10 cellular contexts compared by ENCODE assay signal in genomic region chr2:42917374-42918017, GRCh38.
DNase-seq lines count a peak whose midpoint lies in the region; ATAC-seq, FAIRE-seq and TF ChIP-seq lines count a peak whose summit lies in the region.
"Had no signal": no experiment of that assay in that cellular context is flagged by ENCODE, and none has a peak within 500 bp of the region (broad histone marks: within the 10 kb centered on the region; RNA-seq: fewer than 3 reads in every experiment).

No MANE protein-coding gene starts in this region.

- CTCF ChIA-PET in AG04450 (lab: Charles Lee), result no interaction called here
- CTCF ChIA-PET in endothelial cell of umbilical vein (lab: Charles Lee), result interaction anchor here (0.7 to 1.5 kb wide), 7 partner anchors 11 to 79 kb away, joined by 3 to 7 read pairs (median 4); no protein-coding TSS in a partner anchor
- CTCF ChIA-PET in WTC11 (lab: Charles Lee), result interaction anchor here (1.7 kb wide), 1 partner anchor 12 kb away, joined by 4 read pairs; no protein-coding TSS in a partner anchor

- TF ChIP-seq CTCF in AG04450 (IDR thresholded peaks at IDR 0.05; ENCODE audit: low read depth, low read length) (no peak), endothelial cell of umbilical vein (IDR thresholded peaks at IDR 0.05; ENCODE audit: extremely low read depth in 1 of 2, insufficient read depth in 1 of 2, low read depth in 1 of 2, low read length in 2 of 2) (no peak), WTC11 (IDR thresholded peaks at IDR 0.05) (no peak), D721Med (IDR thresholded peaks at IDR 0.05; ENCODE audit: insufficient read depth, missing control alignments) (no peak)

- H3K27ac Mint-ChIP-seq in WTC11, result no peak overlapping the region

- H3K4me1 Mint-ChIP-seq in WTC11, result peaks cover 3% of the 10 kb centered on the region

- no peaks in the 10 kb centered on the region for H3K9me1 ChIP-seq in endothelial cell of umbilical vein (replicated peaks; ENCODE audit: control insufficient read depth, extremely low read depth, insufficient read depth, low read length)

- no peaks in the 10 kb centered on the region for H3K79me1 ChIP-seq in mesenchymal stem cell (replicated peaks; ENCODE audit: low read length, poor library complexity, severe bottlenecking)

- H3K79me2 ChIP-seq in endothelial cell of umbilical vein (ENCODE audit: control insufficient read depth, insufficient read depth, low read length), result no peaks in the 10 kb centered on the region

- no peak overlapping the region for H3K9ac ChIP-seq in endothelial cell of umbilical vein (replicated peaks; ENCODE audit: extremely low read depth, insufficient read depth, low read length)
- peak overlapping the region; percentile 49 for H3K9ac ChIP-seq in mesenchymal stem cell (ENCODE audit: low read length)

- DNase-seq in AG04450 (ENCODE audit: low read depth, low spot score), result no peak
- peak; percentile 93 for DNase-seq in endothelial cell of umbilical vein (ENCODE audit: low read depth, low spot score)
- DNase-seq in mesenchymal stem cell, result peak; percentile 66
- DNase-seq in WTC11 (ENCODE audit: low spot score), result no peak
- DNase-seq in DMS153 (lab: John Stamatoyannopoulos, UW), result no peak
- DNase-seq in D721Med (ENCODE audit: insufficient read length, low spot score), result no peak
- DNase-seq: NCI-H345 had no signal

- intact Hi-C loops in endothelial cell of umbilical vein (cut with micrococcal nuclease), result no loop called here

- peaks cover 53% of the 10 kb centered on the region for H3K4me1 ChIP-seq in endothelial cell of umbilical vein (ENCODE audit: control insufficient read depth, extremely low read depth, insufficient read depth, low read length)
- H3K4me1 ChIP-seq in mesenchymal stem cell (ENCODE audit: control insufficient read depth, insufficient read depth, low read depth, low read length), result peaks cover 4% of the 10 kb centered on the region

- H2AK5ac ChIP-seq in mesenchymal stem cell (ENCODE audit: low read length, severe bottlenecking), result no peak overlapping the region

- H2BK12ac ChIP-seq in mesenchymal stem cell (ENCODE audit: low read length in 2 of 2), result peak overlapping the region in 1 of 2 experiments; percentile 25

- TF ChIP-seq POLR2A in endothelial cell of umbilical vein (IDR thresholded peaks at IDR 0.05; ENCODE audit: low read depth, low read length), result peak; percentile 53

- no peaks in the 10 kb centered on the region for H3K36me3 Mint-ChIP-seq in WTC11

- H3K4me3 ChIP-seq in AG04450 (ENCODE audit: low read depth, low read length), result peak overlapping the region; percentile 1
- H3K4me3 ChIP-seq in endothelial cell of umbilical vein (replicated peaks in 1 of 3; ENCODE audit: insufficient read depth in 1 of 3, low read depth in 1 of 3, low read length in 3 of 3), result no peak overlapping the region
- peak overlapping the region in 1 of 2 experiments; percentile 74 for H3K4me3 ChIP-seq in mesenchymal stem cell (ENCODE audit: insufficient read depth in 1 of 2, low read depth in 1 of 2, low read length in 2 of 2)

- BruUV-seq in endothelial cell of umbilical vein (replicated peaks; lab: Mats Ljungman, UMichigan), result no TSS peak

- H3K9me3 Mint-ChIP-seq in WTC11, result no peaks in the 10 kb centered on the region

- POLR2A ChIA-PET in AG04450 (lab: Yijun Ruan, JAX) (interaction anchor here (0.6 kb wide), 1 partner anchor 72 kb away, joined by 4 read pairs; no protein-coding TSS in a partner anchor), endothelial cell of umbilical vein (lab: Charles Lee) (interaction anchor here (0.9 kb wide), 1 partner anchor 38 kb away, joined by 3 read pairs; no protein-coding TSS in a partner anchor), WTC11 (lab: Charles Lee) (no interaction called here)

- H4K91ac ChIP-seq in mesenchymal stem cell (ENCODE audit: low read length), result no peak overlapping the region

- no peak overlapping the region for H2BK120ac ChIP-seq in mesenchymal stem cell (ENCODE audit: low read depth, low read length)

- no peak overlapping the region for H3K23ac ChIP-seq in mesenchymal stem cell (ENCODE audit: low read length in 2 of 2)

- FAIRE-seq in endothelial cell of umbilical vein (lab: Jason Lieb, UNC), result peak; percentile 94
- no peak for FAIRE-seq in D721Med (lab: Jason Lieb, UNC)

- peak overlapping the region; percentile 23 for H3K4me2 ChIP-seq in endothelial cell of umbilical vein (ENCODE audit: insufficient read depth, low read length)
- no peak overlapping the region for H3K4me2 ChIP-seq in mesenchymal stem cell (ENCODE audit: low read length, poor library complexity, severe bottlenecking)

- no peak overlapping the region for H3K14ac ChIP-seq in mesenchymal stem cell (ENCODE audit: low read length in 2 of 2)

- no peaks in the 10 kb centered on the region for H3K36me3 ChIP-seq in endothelial cell of umbilical vein (ENCODE audit: control insufficient read depth in 2 of 2, extremely low read depth in 1 of 2, insufficient read depth in 2 of 2, low read length in 2 of 2)
- no peaks in the 10 kb centered on the region for H3K36me3 ChIP-seq in mesenchymal stem cell (ENCODE audit: control insufficient read depth in 1 of 2, insufficient read depth in 2 of 2, low read depth in 1 of 2, low read length in 2 of 2)

- H3K18ac ChIP-seq in mesenchymal stem cell (ENCODE audit: low read depth in 1 of 2, low read length in 2 of 2), result peak overlapping the region in 1 of 2 experiments; percentile 24

- H3K27me3 ChIP-seq in AG04450 (ENCODE audit: control insufficient read depth, insufficient read depth, low read length), result no peaks in the 10 kb centered on the region
- H3K27me3 ChIP-seq in endothelial cell of umbilical vein (ENCODE audit: control insufficient read depth in 2 of 2, insufficient read depth in 2 of 2, low read length in 2 of 2), result no peaks in the 10 kb centered on the region
- H3K27me3 ChIP-seq in mesenchymal stem cell (ENCODE audit: control insufficient read depth in 1 of 2, insufficient read depth in 1 of 2, low read length in 2 of 2), result no peaks in the 10 kb centered on the region

- no peak overlapping the region for H2AFZ ChIP-seq in endothelial cell of umbilical vein (ENCODE audit: low read depth, low read length)
- no peak overlapping the region for H2AFZ ChIP-seq in mesenchymal stem cell (ENCODE audit: low read depth, low read length)

- no peak overlapping the region for H2BK5ac ChIP-seq in mesenchymal stem cell (ENCODE audit: low read depth, low read length, poor library complexity, severe bottlenecking)

- 91% methylated on average over 11 of the region's 11 CpGs for WGBS in mesenchymal stem cell

- H3K27ac ChIP-seq in AG04450 (ENCODE audit: low read depth, low read length) (no peak overlapping the region), endothelial cell of umbilical vein (ENCODE audit: insufficient read depth, low read depth, low read length) (peak overlapping the region; percentile 4), mesenchymal stem cell (ENCODE audit: low read length, poor library complexity, severe bottlenecking) (no peak overlapping the region)
- H3K27ac ChIP-seq: epithelial cell of prostate had no signal

- H3K4ac ChIP-seq in mesenchymal stem cell (ENCODE audit: low read depth in 1 of 2, low read length in 2 of 2), result peak overlapping the region in 1 of 2 experiments; percentile 30

- H3K4me3 Mint-ChIP-seq in WTC11, result no peak overlapping the region

- dilution Hi-C loops in endothelial cell of umbilical vein (cut with MboI; ENCODE audit: extremely low pct_ligation_motif_present, low sequenced_read_pairs), result no loop called here

- H3K9me3 ChIP-seq in AG04450 (ENCODE audit: control insufficient read depth, insufficient read depth, low read length), result no peaks in the 10 kb centered on the region
- H3K9me3 ChIP-seq in endothelial cell of umbilical vein (replicated peaks; ENCODE audit: control insufficient read depth, insufficient read depth, low read length), result no peaks in the 10 kb centered on the region
- H3K9me3 ChIP-seq in mesenchymal stem cell (ENCODE audit: control insufficient read depth, low read length), result no peaks in the 10 kb centered on the region

- H3K27me3 Mint-ChIP-seq in WTC11 (ENCODE audit: low read depth), result peaks cover 3% of the 10 kb centered on the region; the same call in 1 of the 2 replicates

- H4K8ac ChIP-seq in mesenchymal stem cell (ENCODE audit: low read length), result peak overlapping the region; percentile 33

- ATAC-seq in HG02759 (IDR thresholded peaks at IDR 0.05; ENCODE audit: unreplicated experiment), result peak; percentile 64
- no peak for ATAC-seq in WTC11
- no peak for ATAC-seq in GM19324 (IDR thresholded peaks at IDR 0.05; ENCODE audit: low FRiP score, unreplicated experiment)

- H2BK15ac ChIP-seq in mesenchymal stem cell (ENCODE audit: low read depth, poor library complexity, severe bottlenecking), result peak overlapping the region; percentile 12

- no peaks in the 10 kb centered on the region for H4K20me1 ChIP-seq in endothelial cell of umbilical vein (replicated peaks; ENCODE audit: control insufficient read depth, extremely low read depth, insufficient read depth, low read length)

TF ChIP-seq in endothelial cell of umbilical vein, 7 proteins besides CTCF, POLR2A, EP300 and RAD21:
- TF ChIP-seq MYC (IDR thresholded peaks at IDR 0.05; ENCODE audit: low read depth, low read length) (no peak), FOS (IDR thresholded peaks at IDR 0.05; ENCODE audit: borderline replicate concordance, insufficient read depth, low read length) (peak; percentile 53), JUN (IDR thresholded peaks at IDR 0.05; ENCODE audit: borderline replicate concordance, insufficient read depth, insufficient read length, low read depth) (no peak), POLR2AphosphoS5 (IDR thresholded peaks at IDR 0.05; ENCODE audit: insufficient read depth, low read depth, low read length) (peak; percentile 64), GATA2 (IDR thresholded peaks at IDR 0.05; ENCODE audit: insufficient read depth, insufficient read length, low read depth, low read length) (no peak)

TF ChIP-seq in WTC11, 78 proteins besides CTCF, POLR2A, EP300 and RAD21 (continues in another document):
- TF ChIP-seq GABPB1 (CRISPR knock-in tag; IDR thresholded peaks at IDR 0.05) (no peak), ATF1 (CRISPR knock-in tag; IDR thresholded peaks at IDR 0.05) (no peak), NFE2L1 (CRISPR knock-in tag; IDR thresholded peaks at IDR 0.05) (no peak), ZBTB43 (CRISPR knock-in tag; IDR thresholded peaks at IDR 0.05) (no peak), FOXP1 (CRISPR knock-in tag; IDR thresholded peaks at IDR 0.05; ENCODE audit: borderline replicate concordance) (no peak)

Comparison
In these comparisons a context has a peak if more than half of its experiments do, and no peak if none do; other contexts are left out.
1. DNase-seq: peak in endothelial cell of umbilical vein (single experiment) and mesenchymal stem cell (single experiment); none in AG04450 (single experiment), WTC11 (single experiment), DMS153 (single experiment) and D721Med (single experiment).